In genomic region chr1:37286881-37287280, GRCh38 we compare ENCODE assay signal across 20 cellular contexts.
DNase-seq lines count a peak whose midpoint lies in the region; ATAC-seq, FAIRE-seq and TF ChIP-seq lines count a peak whose summit lies in the region.
"Had no signal": no experiment of that assay in that cellular context is flagged by ENCODE, and none has a peak within 500 bp of the region (broad histone marks: within the 10 kb centered on the region; RNA-seq: fewer than 3 reads in every experiment).

No MANE protein-coding gene starts in this region.

- H2BK5ac ChIP-seq in H1 (ENCODE audit: low read depth, low read length) = no peak overlapping the region

- H3K23ac ChIP-seq in H1 (ENCODE audit: insufficient read length) = no peak overlapping the region

- no peak overlapping the region for H2BK120ac ChIP-seq in H1 (replicated peaks; ENCODE audit: low read depth, low read length)

- H4K8ac ChIP-seq in H1 (ENCODE audit: extremely low read depth, insufficient read depth, low read length) = no peak overlapping the region

- no peaks in the 10 kb centered on the region for H3K23me2 ChIP-seq in H1 (ENCODE audit: low read depth, low read length)

- WGBS in H1 (ENCODE audit: extremely low coverage in 1 of 2, insufficient coverage in 1 of 2, insufficient read length in 1 of 2, insufficient replicate concordance in 2 of 2, low coverage in 1 of 2, low lambda C conversion rate in 2 of 2, missing lambda C conversion rate in 1 of 2), 2 experiments = 91% methylated on average over 4 of the region's 4 CpGs; no CpG with 5 or more reads in 1 of the 2 experiments
- WGBS in spleen, 5 donors = 78 to 89% (median 86%) methylated on average over 4 of the region's 4 CpGs

- H3K14ac ChIP-seq in H1 (ENCODE audit: insufficient read length) = no peak overlapping the region

- H3K4me3 ChIP-seq in H1 (ENCODE audit: extremely low read depth in 1 of 4, insufficient read depth in 2 of 4, low read depth in 3 of 4, low read length in 4 of 4) (no peak overlapping the region), spleen (no peak overlapping the region), HAP-1 (no peak overlapping the region), WERI-Rb-1 (ENCODE audit: low read depth, low read length) (no peak overlapping the region)
- H3K4me3 ChIP-seq: BLaER1 had no signal

- no peak overlapping the region for H3K9ac ChIP-seq in H1 (replicated peaks in 1 of 4; ENCODE audit: extremely low read depth in 1 of 4, low read depth in 3 of 4, low read length in 3 of 4)
- H3K9ac ChIP-seq: BLaER1 had no signal

- H3K27me3 ChIP-seq in H1 (replicated peaks in 1 of 4; ENCODE audit: control insufficient read depth in 3 of 4, extremely low read depth in 1 of 4, insufficient read depth in 3 of 4, low read length in 3 of 4) = no peaks in the 10 kb centered on the region; a peak in 1 of 7 replicates
- H3K27me3 ChIP-seq in spleen (replicated peaks in 1 of 7) = peaks cover 0 to 4% (median 0%) of the 10 kb centered on the region in 7 donors
- H3K27me3 ChIP-seq in HAP-1 (ENCODE audit: low read depth) = peaks cover 5% of the 10 kb centered on the region; the same call in 1 of the 2 replicates
- H3K27me3 ChIP-seq in WERI-Rb-1 (ENCODE audit: insufficient read depth, low read depth, severe bottlenecking) = no peaks in the 10 kb centered on the region
- H3K27me3 ChIP-seq: BLaER1 had no signal

- 0 out of 2 replicates have a peak overlapping the region, but pooled peaks have one; percentile 5 for H2BK15ac ChIP-seq in H1 (ENCODE audit: low read length)

- H3K27ac ChIP-seq in H1 (ENCODE audit: low read depth, low read length) (no peak overlapping the region), spleen (no peak overlapping the region), WERI-Rb-1 (no peak overlapping the region)
- H3K27ac ChIP-seq: BLaER1, C4-2B had no signal

- peak overlapping the region; percentile 33; the same call in 1 of the 2 replicates for H2BK12ac ChIP-seq in H1 (ENCODE audit: low read depth, low read length)

- ATAC-seq in GM21737 (IDR thresholded peaks at IDR 0.05; ENCODE audit: unreplicated experiment) (no peak), GM18868 (IDR thresholded peaks at IDR 0.05; ENCODE audit: unreplicated experiment) (no peak)
- ATAC-seq: CD8-positive, alpha-beta T cell had no signal

- H2BK20ac ChIP-seq in H1 (ENCODE audit: low read length) = no peak overlapping the region

- POLR2A ChIA-PET in H1 (lab: Charles Lee; ENCODE audit: partially characterized antibody) = interaction anchor here (0.6 to 0.7 kb wide), 2 partner anchors 14 to 227 kb away, joined by 3 read pairs; no protein-coding TSS in a partner anchor

- H3K4ac ChIP-seq in H1 (replicated peaks; ENCODE audit: insufficient read length, low read depth, low read length) = no peak overlapping the region

- H4K20me1 ChIP-seq in H1 (replicated peaks in 1 of 2; ENCODE audit: control insufficient read depth in 1 of 2, insufficient read depth in 2 of 2, low read length in 2 of 2) = no peaks in the 10 kb centered on the region
- H4K20me1 ChIP-seq: BLaER1 had no signal

- FAIRE-seq in H1 (lab: Jason Lieb, UNC) = no peak
- FAIRE-seq: G401.6, GM12892, GM19239 had no signal

- H4K91ac ChIP-seq in H1 (replicated peaks; ENCODE audit: insufficient read length, low read length) = no peak overlapping the region

- intact Hi-C loops in spleen (cut with DNase I; ENCODE audit: low total_unique reads) = no loop called here

- DNase-seq in H1 (ENCODE audit: low read depth in 1 of 2, low spot score in 2 of 2) (no peak), middle frontal gyrus (ENCODE audit: extremely low spot score, low spot score) (peak; percentile 56), spleen (peak; percentile 19), superior temporal gyrus (ENCODE audit: extremely low spot score) (peak; percentile 56), HAP-1 (ENCODE audit: low spot score in 2 of 2) (no peak), WERI-Rb-1 (no peak)
- DNase-seq: Caco-2; CD4-positive, CD25-positive, alpha-beta regulatory T cell; CD8-positive, alpha-beta T cell; DMS153; DND-41; GOT3; H7 had no signal

- TF ChIP-seq EP300 in H1 (IDR thresholded peaks at IDR 0.05; ENCODE audit: borderline replicate concordance in 1 of 2, low read depth in 2 of 2, low read length in 2 of 2) = no peak

- TF ChIP-seq CTCF in H1 (IDR thresholded peaks at IDR 0.05; ENCODE audit: control extremely low read depth in 1 of 3, insufficient read depth in 1 of 3, low read depth in 1 of 3, low read length in 3 of 3) (no peak), spleen (IDR thresholded peaks at IDR 0.05 in 8 of 11, conservative IDR thresholded peaks at IDR 0.05 in 3 of 11) (no peak), WERI-Rb-1 (IDR thresholded peaks at IDR 0.05; ENCODE audit: low read depth, low read length) (no peak)

- no peaks in the 10 kb centered on the region for H3K79me1 ChIP-seq in H1 (ENCODE audit: low read depth, low read length)

- TF ChIP-seq POLR2A in H1 (IDR thresholded peaks at IDR 0.05; ENCODE audit: control extremely low read depth in 1 of 2, low read depth in 2 of 2, low read length in 2 of 2) (no peak), spleen (IDR thresholded peaks at IDR 0.05) (no peak)

- TF ChIP-seq RAD21 in H1 (IDR thresholded peaks at IDR 0.05 in 1 of 2, conservative IDR thresholded peaks at IDR 0.05 in 1 of 2; ENCODE audit: low read depth in 2 of 2, low read length in 2 of 2) = no peak

- no peaks in the 10 kb centered on the region for H3K79me2 ChIP-seq in H1 (ENCODE audit: control insufficient read depth in 1 of 2, insufficient read depth in 2 of 2, low read length in 2 of 2)

- H3K4me1 ChIP-seq in H1 (replicated peaks in 1 of 4; ENCODE audit: control insufficient read depth in 3 of 4, insufficient read depth in 4 of 4, low read length in 3 of 4) = peaks cover 0 to 2% (median 0%) of the 10 kb centered on the region in 4 experiments; a peak in 2 of 7 replicates
- peaks cover 0 to 13% (median 0%) of the 10 kb centered on the region in 6 donors for H3K4me1 ChIP-seq in spleen
- no peaks in the 10 kb centered on the region for H3K4me1 ChIP-seq in HAP-1
- H3K4me1 ChIP-seq: Caco-2 had no signal

- H2AFZ ChIP-seq in H1 (ENCODE audit: low read length) = no peak overlapping the region

- H3K18ac ChIP-seq in H1 (ENCODE audit: extremely low read depth, low read length) = no peak overlapping the region

- no peak overlapping the region for H2AK5ac ChIP-seq in H1 (ENCODE audit: low read depth, low read length)

- in situ Hi-C loops in HAP-1 (cut with MboI; ENCODE audit: low sequenced_read_pairs) = no loop called here

- CTCF ChIA-PET in H1 (lab: Charles Lee; ENCODE audit: partially characterized antibody) = interaction anchor here (1.2 to 1.4 kb wide), 3 partner anchors 13 to 422 kb away, joined by 3 to 4 read pairs (median 3); no protein-coding TSS in a partner anchor

- H3K56ac ChIP-seq in H1 (replicated peaks; ENCODE audit: insufficient read length, low read depth, low read length) = no peak overlapping the region

- H3K9me3 ChIP-seq in H1 (ENCODE audit: insufficient read depth in 2 of 2, low read depth in 1 of 2, low read length in 1 of 2) (no peaks in the 10 kb centered on the region), spleen (peaks cover 0 to 8% (median 4%) of the 10 kb centered on the region in 8 donors), HAP-1 (no peaks in the 10 kb centered on the region), WERI-Rb-1 (ENCODE audit: severe bottlenecking) (peaks cover 2% of the 10 kb centered on the region)
- H3K9me3 ChIP-seq: Caco-2 had no signal

- H4K5ac ChIP-seq in H1 (ENCODE audit: insufficient read length, low read depth, low read length) = no peak overlapping the region

- no peak overlapping the region for H3K4me2 ChIP-seq in H1 (ENCODE audit: insufficient read depth in 1 of 2, low read depth in 2 of 2, low read length in 2 of 2)
- H3K4me2 ChIP-seq: BLaER1 had no signal

- H3K36me3 ChIP-seq in H1 (ENCODE audit: control insufficient read depth in 2 of 4, insufficient read depth in 4 of 4, low read length in 3 of 4) (no peaks in the 10 kb centered on the region), spleen (no peaks in the 10 kb centered on the region), HAP-1 (replicated peaks) (no peaks in the 10 kb centered on the region), WERI-Rb-1 (no peaks in the 10 kb centered on the region)
- H3K36me3 ChIP-seq: BLaER1 had no signal

TF ChIP-seq in H1, 55 proteins besides CTCF, POLR2A, EP300 and RAD21 (continues in another document):
- no peak for TF ChIP-seq E2F6 (IDR thresholded peaks at IDR 0.05)
- no peak for TF ChIP-seq ATF2 (IDR thresholded peaks at IDR 0.05; ENCODE audit: low read length)
- no peak for TF ChIP-seq CBX5 (IDR thresholded peaks at IDR 0.05; ENCODE audit: low read depth, low read length)
- TF ChIP-seq TCF12 (IDR thresholded peaks at IDR 0.05; ENCODE audit: low read depth, low read length) = no peak
- TF ChIP-seq KDM1A (IDR thresholded peaks at IDR 0.05; ENCODE audit: borderline replicate concordance, low read length) = no peak
- TF ChIP-seq SIRT6 (IDR thresholded peaks at IDR 0.05; ENCODE audit: low read length) = no peak
- TF ChIP-seq SP1 (IDR thresholded peaks at IDR 0.05; ENCODE audit: low read depth, low read length) = no peak
- no peak for TF ChIP-seq CREB1 (IDR thresholded peaks at IDR 0.05)
- no peak for TF ChIP-seq SRF (IDR thresholded peaks at IDR 0.05; ENCODE audit: low read depth, low read length)
- TF ChIP-seq HDAC6 (IDR thresholded peaks at IDR 0.05; ENCODE audit: low read depth, low read length) = no peak
- TF ChIP-seq HDAC2 (IDR thresholded peaks at IDR 0.05; ENCODE audit: borderline replicate concordance in 1 of 2, low read depth in 2 of 2, low read length in 2 of 2) = no peak
- no peak for TF ChIP-seq SP4 (IDR thresholded peaks at IDR 0.05; ENCODE audit: low read length)
- TF ChIP-seq CEBPB (IDR thresholded peaks at IDR 0.05; ENCODE audit: low read depth, low read length) = no peak
- no peak for TF ChIP-seq RNF2 (IDR thresholded peaks at IDR 0.05; ENCODE audit: borderline replicate concordance, low read depth, low read length, missing control alignments, poor library complexity, severe bottlenecking)

Comparison
In these comparisons a context has a peak if more than half of its experiments do, and no peak if none do; other contexts are left out.
1. DNase-seq: peak in middle frontal gyrus (single experiment), spleen (single experiment) and superior temporal gyrus (single experiment); none in H1 (0 of 2), HAP-1 (0 of 2) and WERI-Rb-1 (single experiment).